Comparison of ENCODE assay signal across 8 cellular contexts in genomic region chr2:121649402-121649651, GRCh38. TPM values are rescaled to one million over a fixed set of nuclear protein-coding genes. Genes with fewer than 3 reads are reported as not detected.
DNase-seq lines count a peak whose midpoint lies in the region; ATAC-seq, FAIRE-seq and TF ChIP-seq lines count a peak whose summit lies in the region.

Gene CLASP1 (minus strand): TSS chr2:121649462. CDS start chr2:121605895, 43,567 bp downstream.

- peaks cover 45% of the 10 kb centered on the region for H3K4me1 Mint-ChIP-seq in T-helper 17 cell
- H3K4me1 Mint-ChIP-seq in progenitor cell of endocrine pancreas (ENCODE audit: low read depth), result peaks cover 26% of the 10 kb centered on the region

- TF ChIP-seq CTCF in GM12864 (IDR thresholded peaks at IDR 0.05; ENCODE audit: low read depth, low read length, missing control alignments), result no peak
- no peak for TF ChIP-seq CTCF in progenitor cell of endocrine pancreas (IDR thresholded peaks at IDR 0.05; ENCODE audit: unreplicated experiment)

- H3K27ac Mint-ChIP-seq in T-helper 17 cell, result peak within 1 kb of the TSS; percentile 100
- peak within 1 kb of the TSS; percentile 99 for H3K27ac Mint-ChIP-seq in progenitor cell of endocrine pancreas

- H3K36me3 Mint-ChIP-seq in T-helper 17 cell (ENCODE audit: low read depth), result peaks cover 8% of the 10 kb centered on the region
- no peaks in the 10 kb centered on the region for H3K36me3 Mint-ChIP-seq in progenitor cell of endocrine pancreas (ENCODE audit: insufficient read depth)

- no peaks in the 10 kb centered on the region for H3K27me3 Mint-ChIP-seq in T-helper 17 cell
- no peaks in the 10 kb centered on the region for H3K27me3 Mint-ChIP-seq in progenitor cell of endocrine pancreas

- H3K9me3 Mint-ChIP-seq in progenitor cell of endocrine pancreas (ENCODE audit: low read depth), result no peaks in the 10 kb centered on the region

- intact Hi-C loops in left cardiac atrium (cut with DNase I), result loop anchor here in 1 of 2 donors (5.0 kb wide), 2 partner anchors 52 to 117 kb away; partner anchors contain the start of gene RNU4ATAC

- H3K9me3 ChIP-seq in T-helper 17 cell (ENCODE audit: control insufficient read depth, low read length, poor library complexity, severe bottlenecking), result no peaks in the 10 kb centered on the region

- peak; percentile 93 for DNase-seq in GM12864 (ENCODE audit: low read depth)
- peak; percentile 73 for DNase-seq in NCI-H1436 treated with DMSO at 0.1 percent for 48 hours (lab: John Stamatoyannopoulos, UW)
- peak; percentile 92 to 96 (median 94) for DNase-seq in T-helper 17 cell
- DNase-seq in amygdala (lab: John Stamatoyannopoulos, UW), result peak in 40 of 56 donors; percentile 80 to 98 (median 93)
- DNase-seq in left cardiac atrium, result peak; percentile 98
- peak; percentile 91 for DNase-seq in progenitor cell of endocrine pancreas (ENCODE audit: low spot score, unreplicated experiment)
- DNase-seq in urothelium cell line (ENCODE audit: low spot score), result peak; percentile 100

- FAIRE-seq in urothelium cell line (lab: Jason Lieb, UNC), result no peak

- peak within 1 kb of the TSS; percentile 98 for H3K4me3 Mint-ChIP-seq in T-helper 17 cell
- H3K4me3 Mint-ChIP-seq in progenitor cell of endocrine pancreas (ENCODE audit: low read depth), result peak within 1 kb of the TSS; percentile 94

- H3K4me3 ChIP-seq in GM12864 (ENCODE audit: low read depth, low read length), result peak within 1 kb of the TSS; percentile 82

- peak; percentile 91 for ATAC-seq in HG02678 (IDR thresholded peaks at IDR 0.05; ENCODE audit: unreplicated experiment)
- ATAC-seq in T-helper 17 cell, result peak; percentile 94
- ATAC-seq in left cardiac atrium, result peak; percentile 98 to 99

RNA-seq across cellular contexts. Expression of gene CLASP1, which starts in this region (rescaled TPM):
- total RNA-seq in T-helper 17 cell, result 10 to 100 TPM; 63.4 to 69.5 TPM
- total RNA-seq in left cardiac atrium, result 10 to 100 TPM; 46.0 to 48.2 TPM
- total RNA-seq in progenitor cell of endocrine pancreas, result 98.4 and 102 TPM in 2 replicates

Comparison
In these comparisons a context has a peak if more than half of its experiments do, and no peak if none do; other contexts are left out.
1. Peak in every context shown above with its lines: DNase-seq, ATAC-seq and H3K4me3 ChIP-seq.